Comparison of ENCODE assay signal across 8 cellular contexts in genomic region chr15:50686468-50687301, GRCh38. TPM values are rescaled to one million over a fixed set of nuclear protein-coding genes. Genes with fewer than 3 reads are reported as not detected.
DNase-seq lines count a peak whose midpoint lies in the region; ATAC-seq and TF ChIP-seq lines count a peak whose summit lies in the region.

A gene with protein sequence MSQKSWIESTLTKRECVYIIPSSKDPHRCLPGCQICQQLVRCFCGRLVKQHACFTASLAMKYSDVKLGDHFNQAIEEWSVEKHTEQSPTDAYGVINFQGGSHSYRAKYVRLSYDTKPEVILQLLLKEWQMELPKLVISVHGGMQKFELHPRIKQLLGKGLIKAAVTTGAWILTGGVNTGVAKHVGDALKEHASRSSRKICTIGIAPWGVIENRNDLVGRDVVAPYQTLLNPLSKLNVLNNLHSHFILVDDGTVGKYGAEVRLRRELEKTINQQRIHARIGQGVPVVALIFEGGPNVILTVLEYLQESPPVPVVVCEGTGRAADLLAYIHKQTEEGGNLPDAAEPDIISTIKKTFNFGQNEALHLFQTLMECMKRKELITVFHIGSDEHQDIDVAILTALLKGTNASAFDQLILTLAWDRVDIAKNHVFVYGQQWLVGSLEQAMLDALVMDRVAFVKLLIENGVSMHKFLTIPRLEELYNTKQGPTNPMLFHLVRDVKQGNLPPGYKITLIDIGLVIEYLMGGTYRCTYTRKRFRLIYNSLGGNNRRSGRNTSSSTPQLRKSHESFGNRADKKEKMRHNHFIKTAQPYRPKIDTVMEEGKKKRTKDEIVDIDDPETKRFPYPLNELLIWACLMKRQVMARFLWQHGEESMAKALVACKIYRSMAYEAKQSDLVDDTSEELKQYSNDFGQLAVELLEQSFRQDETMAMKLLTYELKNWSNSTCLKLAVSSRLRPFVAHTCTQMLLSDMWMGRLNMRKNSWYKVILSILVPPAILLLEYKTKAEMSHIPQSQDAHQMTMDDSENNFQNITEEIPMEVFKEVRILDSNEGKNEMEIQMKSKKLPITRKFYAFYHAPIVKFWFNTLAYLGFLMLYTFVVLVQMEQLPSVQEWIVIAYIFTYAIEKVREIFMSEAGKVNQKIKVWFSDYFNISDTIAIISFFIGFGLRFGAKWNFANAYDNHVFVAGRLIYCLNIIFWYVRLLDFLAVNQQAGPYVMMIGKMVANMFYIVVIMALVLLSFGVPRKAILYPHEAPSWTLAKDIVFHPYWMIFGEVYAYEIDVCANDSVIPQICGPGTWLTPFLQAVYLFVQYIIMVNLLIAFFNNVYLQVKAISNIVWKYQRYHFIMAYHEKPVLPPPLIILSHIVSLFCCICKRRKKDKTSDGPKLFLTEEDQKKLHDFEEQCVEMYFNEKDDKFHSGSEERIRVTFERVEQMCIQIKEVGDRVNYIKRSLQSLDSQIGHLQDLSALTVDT (N-terminal part only) (minus strand): TSS chr15:50686797. CDS start chr15:50686533, 264 bp downstream.

- TF ChIP-seq CTCF in GM12875 (IDR thresholded peaks at IDR 0.05; ENCODE audit: borderline replicate concordance, insufficient read depth, low read depth, low read length) (no peak), adrenal gland (IDR thresholded peaks at IDR 0.05) (no peak), heart right ventricle (IDR thresholded peaks at IDR 0.05) (peak in 2 of 9 donors; percentile 5 to 15), progenitor cell of endocrine pancreas (IDR thresholded peaks at IDR 0.05; ENCODE audit: unreplicated experiment) (no peak), upper lobe of right lung (IDR thresholded peaks at IDR 0.05) (no peak)

- peak within 1 kb of the TSS; percentile 99 for H3K4me3 Mint-ChIP-seq in progenitor cell of endocrine pancreas (ENCODE audit: low read depth)

- peaks cover 23% of the 10 kb centered on the region for H3K4me1 Mint-ChIP-seq in progenitor cell of endocrine pancreas (ENCODE audit: low read depth)

- ATAC-seq in HG02759 (IDR thresholded peaks at IDR 0.05; ENCODE audit: unreplicated experiment) (peak; percentile 89), heart right ventricle (peak; percentile 93 to 98 (median 96)), upper lobe of right lung (peak; percentile 97)

- H3K27me3 ChIP-seq in adrenal gland = no peaks in the 10 kb centered on the region
- H3K27me3 ChIP-seq in heart right ventricle = no peaks in the 10 kb centered on the region
- H3K27me3 ChIP-seq in upper lobe of right lung = no peaks in the 10 kb centered on the region

- H3K4me3 ChIP-seq in GM12875 (ENCODE audit: low read depth, low read length) (peak within 1 kb of the TSS; percentile 82), adrenal gland (peak within 1 kb of the TSS; percentile 29 to 99 (median 94)), heart right ventricle (peak within 1 kb of the TSS; percentile 45 to 96 (median 80)), upper lobe of right lung (peak within 1 kb of the TSS; percentile 97)

- H3K9me3 Mint-ChIP-seq in progenitor cell of endocrine pancreas (ENCODE audit: low read depth) = no peaks in the 10 kb centered on the region

- intact Hi-C loops in adrenal gland (cut with DNase I) = no loop called here
- intact Hi-C loops in heart right ventricle (cut with DNase I) = loop anchor here in 9 of 10 donors (1.0 to 10.0 kb wide), 8 partner anchors 68 to 218 kb away; partner anchors contain the start of genes SPPL2A (in 6 of the 9) and AP4E1 (in 1 of the 9)
- intact Hi-C loops in upper lobe of right lung (cut with DNase I) = no loop called here

- no peaks in the 10 kb centered on the region for H3K9me3 ChIP-seq in adrenal gland (replicated peaks in 1 of 3)
- H3K9me3 ChIP-seq in heart right ventricle = no peaks in the 10 kb centered on the region
- H3K9me3 ChIP-seq in upper lobe of right lung = no peaks in the 10 kb centered on the region

- peaks cover 6% of the 10 kb centered on the region for H3K36me3 Mint-ChIP-seq in progenitor cell of endocrine pancreas (ENCODE audit: insufficient read depth)

- peak within 1 kb of the TSS; percentile 100 for H3K27ac Mint-ChIP-seq in progenitor cell of endocrine pancreas

- DNase-seq in NCI-H1436 (lab: John Stamatoyannopoulos, UW) = peak; percentile 81
- peak; percentile 76 to 89 (median 80) for DNase-seq in T-helper 1 cell
- peak; percentile 85 to 92 (median 89) for DNase-seq in adrenal gland
- peak; percentile 89 to 91 for DNase-seq in heart right ventricle
- peak; percentile 69 for DNase-seq in progenitor cell of endocrine pancreas (ENCODE audit: low spot score, unreplicated experiment)
- peak; percentile 96 for DNase-seq in upper lobe of right lung

- peak; percentile 62 to 89 for TF ChIP-seq POLR2A in adrenal gland (IDR thresholded peaks at IDR 0.05)

- H3K36me3 ChIP-seq in adrenal gland (replicated peaks in 1 of 2) (no peaks in the 10 kb centered on the region), heart right ventricle (peaks cover 0 to 27% (median 5%) of the 10 kb centered on the region in 9 donors), upper lobe of right lung (no peaks in the 10 kb centered on the region)

- H3K27ac ChIP-seq in adrenal gland (peak within 1 kb of the TSS; percentile 74 to 98 (median 96)), heart right ventricle (peak within 1 kb of the TSS; percentile 81 to 98 (median 97)), upper lobe of right lung (peak within 1 kb of the TSS; percentile 96)

- WGBS in adrenal gland, 4 donors = 0 to 1% (median 0%) methylated on average over 9 to 80 of the region's 80 CpGs
- 0% methylated on average over 80 of the region's 80 CpGs for WGBS in heart right ventricle, 2 donors

- H3K4me1 ChIP-seq in adrenal gland (replicated peaks in 1 of 2) (peaks cover 18 to 28% of the 10 kb centered on the region in 2 donors), heart right ventricle (peaks cover 4 to 55% (median 39%) of the 10 kb centered on the region in 9 donors), upper lobe of right lung (peaks cover 34% of the 10 kb centered on the region)

- no peaks in the 10 kb centered on the region for H3K27me3 Mint-ChIP-seq in progenitor cell of endocrine pancreas

RNA-seq across cellular contexts. Expression of the gene that starts here (rescaled TPM):
- total RNA-seq in adrenal gland (10 to 100 TPM; 20.4 to 45.0 (median 28.8) TPM), heart right ventricle (10 to 100 TPM; 24.2 to 42.4 (median 28.5) TPM), progenitor cell of endocrine pancreas (39.8 and 41.0 TPM in 2 replicates), upper lobe of right lung (44.3 TPM)
- polyA plus RNA-seq in adrenal gland (10 to 100 TPM in 1 of 3 donors, 1 to 10 TPM in 2; 5.4 to 25.9 (median 6.1) TPM), heart right ventricle (10 to 100 TPM in 1 of 2 donors, 1 to 10 TPM in 1; 6.7 to 26.6 TPM)

Comparison
In these comparisons a context has a peak if more than half of its experiments do, and no peak if none do; other contexts are left out.
1. Peak in every context shown above with its lines: DNase-seq, ATAC-seq, H3K4me3 ChIP-seq and H3K27ac ChIP-seq.
2. intact Hi-C loops: an anchor here in heart right ventricle (1.0 to 10.0 kb wide); none called in adrenal gland and upper lobe of right lung.